Comparison of ENCODE assay signal across 8 cellular contexts in genomic region chr2:238240761-238241711, GRCh38. TPM values are rescaled to one million over a fixed set of nuclear protein-coding genes. Genes with fewer than 3 reads are reported as not detected.
DNase-seq lines count a peak whose midpoint lies in the region; ATAC-seq and TF ChIP-seq lines count a peak whose summit lies in the region.

No MANE protein-coding gene starts in this region.

- no peak for ATAC-seq in activated naive CD8-positive, alpha-beta T cell treated with anti-CD3 and anti-CD28 coated beads, Interleukin-2, amount 50 U/mL, for 24 hours
- ATAC-seq in activated naive CD8-positive, alpha-beta T cell treated with anti-CD3 and anti-CD28 coated beads, Interleukin-2, amount 10 ng/mL, durations not matched to agents 7 days and 5 days (ENCODE audit: low read depth): no peak
- no peak for ATAC-seq in HG02852 (IDR thresholded peaks at IDR 0.05; ENCODE audit: unreplicated experiment)

- peaks cover 9 to 43% (median 38%) of the 10 kb centered on the region in 4 donors for H3K4me1 ChIP-seq in tibial artery

- H3K36me3 Mint-ChIP-seq in activated naive CD8-positive, alpha-beta T cell: peaks cover 5% of the 10 kb centered on the region
- peaks cover 6% of the 10 kb centered on the region for H3K36me3 Mint-ChIP-seq in activated naive CD8-positive, alpha-beta T cell treated with anti-CD3 and anti-CD28 coated beads, Interleukin-2, amount 50 U/mL, for 24 hours (ENCODE audit: low read depth)
- peaks cover 5% of the 10 kb centered on the region for H3K36me3 Mint-ChIP-seq in activated naive CD8-positive, alpha-beta T cell treated with anti-CD3 and anti-CD28 coated beads, Interleukin-2, amount 10 ng/mL, durations not matched to agents 7 days and 5 days

- DNase-seq in activated naive CD8-positive, alpha-beta T cell treated with anti-CD3 and anti-CD28 coated beads, Interleukin-2, amount 50 U/mL, for 24 hours: no peak
- peak; percentile 75 for DNase-seq in NCI-H2171 treated with DMSO at 0.1 percent for 48 hours (lab: John Stamatoyannopoulos, UW)
- no peak for DNase-seq in activated naive CD8-positive, alpha-beta T cell treated with anti-CD3 and anti-CD28 coated beads, Interleukin-2, amount 10 ng/mL, durations not matched to agents 7 days and 5 days
- DNase-seq in kidney epithelial cell (ENCODE audit: low read depth): no peak
- no peak for DNase-seq in tibial artery
- DNase-seq in putamen (ENCODE audit: low spot score): no peak

- peak overlapping the region; percentile 18 to 72 for H3K27ac ChIP-seq in tibial artery

- H3K4me3 ChIP-seq in kidney epithelial cell (ENCODE audit: low read depth, low read length): peak overlapping the region; percentile 39
- H3K4me3 ChIP-seq in tibial artery: peak overlapping the region; percentile 59 to 68

- H3K36me3 ChIP-seq in kidney epithelial cell (ENCODE audit: control insufficient read depth, insufficient read depth, low read length) (no peaks in the 10 kb centered on the region), tibial artery (peaks cover 11 to 20% (median 13%) of the 10 kb centered on the region in 3 donors)

- peak overlapping the region; percentile 36 for H3K4me3 Mint-ChIP-seq in activated naive CD8-positive, alpha-beta T cell
- H3K4me3 Mint-ChIP-seq in activated naive CD8-positive, alpha-beta T cell treated with anti-CD3 and anti-CD28 coated beads, Interleukin-2, amount 50 U/mL, for 24 hours: no peak overlapping the region
- H3K4me3 Mint-ChIP-seq in activated naive CD8-positive, alpha-beta T cell treated with anti-CD3 and anti-CD28 coated beads, Interleukin-2, amount 10 ng/mL, durations not matched to agents 7 days and 5 days: peak overlapping the region; percentile 45

- peak; percentile 7 for TF ChIP-seq CTCF in kidney epithelial cell (IDR thresholded peaks at IDR 0.05; ENCODE audit: insufficient read depth, low read length, poor library complexity, severe bottlenecking)
- no peak for TF ChIP-seq CTCF in tibial artery (IDR thresholded peaks at IDR 0.05)

- no peak overlapping the region for H3K27ac Mint-ChIP-seq in activated naive CD8-positive, alpha-beta T cell
- no peak overlapping the region for H3K27ac Mint-ChIP-seq in activated naive CD8-positive, alpha-beta T cell treated with anti-CD3 and anti-CD28 coated beads, Interleukin-2, amount 50 U/mL, for 24 hours
- H3K27ac Mint-ChIP-seq in activated naive CD8-positive, alpha-beta T cell treated with anti-CD3 and anti-CD28 coated beads, Interleukin-2, amount 10 ng/mL, durations not matched to agents 7 days and 5 days: no peak overlapping the region

- intact Hi-C loops in tibial artery (cut with DNase I; ENCODE audit: low total_unique reads): no loop called here

- POLR2A ChIA-PET in activated naive CD8-positive, alpha-beta T cell treated with anti-CD3 and anti-CD28 coated beads, Interleukin-2, amount 10 ng/mL, durations not matched to agents 7 days and 5 days (lab: Charles Lee): interaction anchor here (0.8 to 1.3 kb wide), 3 partner anchors 9 to 47 kb away, joined by 3 to 6 read pairs (median 3); partner anchors contain the start of gene PER2

- H3K9me3 ChIP-seq in tibial artery: no peaks in the 10 kb centered on the region

- no peaks in the 10 kb centered on the region for H3K9me3 Mint-ChIP-seq in activated naive CD8-positive, alpha-beta T cell (ENCODE audit: low read depth)
- H3K9me3 Mint-ChIP-seq in activated naive CD8-positive, alpha-beta T cell treated with anti-CD3 and anti-CD28 coated beads, Interleukin-2, amount 50 U/mL, for 24 hours: no peaks in the 10 kb centered on the region
- no peaks in the 10 kb centered on the region for H3K9me3 Mint-ChIP-seq in activated naive CD8-positive, alpha-beta T cell treated with anti-CD3 and anti-CD28 coated beads, Interleukin-2, amount 10 ng/mL, durations not matched to agents 7 days and 5 days

- peaks cover 10% of the 10 kb centered on the region for H3K4me1 Mint-ChIP-seq in activated naive CD8-positive, alpha-beta T cell (ENCODE audit: low read depth)
- H3K4me1 Mint-ChIP-seq in activated naive CD8-positive, alpha-beta T cell treated with anti-CD3 and anti-CD28 coated beads, Interleukin-2, amount 50 U/mL, for 24 hours: peaks cover 8% of the 10 kb centered on the region
- H3K4me1 Mint-ChIP-seq in activated naive CD8-positive, alpha-beta T cell treated with anti-CD3 and anti-CD28 coated beads, Interleukin-2, amount 10 ng/mL, durations not matched to agents 7 days and 5 days: peaks cover 2% of the 10 kb centered on the region

- peaks cover 4% of the 10 kb centered on the region for H3K27me3 Mint-ChIP-seq in activated naive CD8-positive, alpha-beta T cell
- peaks cover 30% of the 10 kb centered on the region for H3K27me3 Mint-ChIP-seq in activated naive CD8-positive, alpha-beta T cell treated with anti-CD3 and anti-CD28 coated beads, Interleukin-2, amount 50 U/mL, for 24 hours
- H3K27me3 Mint-ChIP-seq in activated naive CD8-positive, alpha-beta T cell treated with anti-CD3 and anti-CD28 coated beads, Interleukin-2, amount 10 ng/mL, durations not matched to agents 7 days and 5 days: peaks cover 32% of the 10 kb centered on the region

- H3K27me3 ChIP-seq in kidney epithelial cell (ENCODE audit: control insufficient read depth, insufficient read depth, low read length) (peaks cover 12% of the 10 kb centered on the region), tibial artery (peaks cover 0 to 6% of the 10 kb centered on the region in 2 donors)

RNA-seq across cellular contexts. Expression of gene HES6, which starts 1.2 kb away (rescaled TPM):
- total RNA-seq in activated naive CD8-positive, alpha-beta T cell treated with anti-CD3 and anti-CD28 coated beads, Interleukin-2, amount 10 ng/mL, durations not matched to agents 7 days and 5 days: 1 to 10 TPM; 4.3 to 7.1 TPM
- total RNA-seq in kidney epithelial cell: 49.7 and 50.1 TPM in 2 replicates

RNA-seq across cellular contexts. Expression of gene ILKAP, which starts 37.5 kb away (rescaled TPM):
- total RNA-seq in activated naive CD8-positive, alpha-beta T cell treated with anti-CD3 and anti-CD28 coated beads, Interleukin-2, amount 10 ng/mL, durations not matched to agents 7 days and 5 days: 10 to 100 TPM; 56.3 to 59.1 TPM
- 26.5 and 29.5 TPM in 2 replicates for total RNA-seq in kidney epithelial cell

RNA-seq across cellular contexts. Expression of gene PER2, which starts 47.4 kb away (rescaled TPM):
- 10 to 100 TPM; 13.0 to 13.7 TPM for total RNA-seq in activated naive CD8-positive, alpha-beta T cell treated with anti-CD3 and anti-CD28 coated beads, Interleukin-2, amount 10 ng/mL, durations not matched to agents 7 days and 5 days
- 3.3 and 5.3 TPM in 2 replicates for total RNA-seq in kidney epithelial cell
